ENCODE assay signal across 8 cellular contexts in the genomic region with DNA sequence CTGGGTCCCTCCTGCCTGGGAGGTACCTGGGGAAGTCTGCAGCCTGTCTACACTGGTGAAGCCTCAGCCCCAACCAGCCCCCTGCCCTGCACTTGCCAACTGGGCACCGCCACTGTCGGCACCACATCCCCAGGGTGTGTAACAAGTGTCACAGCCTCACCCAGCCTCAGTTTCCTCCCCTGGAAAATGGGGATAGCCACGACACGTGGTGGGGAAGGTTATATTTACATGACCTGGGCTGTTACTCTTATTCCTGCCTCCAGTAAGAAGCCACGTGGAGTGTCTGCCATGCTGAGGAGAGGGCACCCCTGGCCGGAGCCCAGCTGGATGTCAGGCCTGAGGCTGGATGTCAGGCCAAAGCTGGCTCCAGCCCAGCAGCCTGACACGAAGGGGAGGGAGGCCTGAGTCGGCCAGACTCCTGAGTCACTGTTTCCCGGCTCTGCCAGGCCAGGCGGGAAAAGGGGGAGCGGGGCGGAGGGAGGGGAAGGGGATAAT. TPM values are rescaled to one million over a fixed set of nuclear protein-coding genes. Genes with fewer than 3 reads are reported as not detected.
A peak's percentile ranks its signal among the peaks of the same experiment; 100 is the strongest.
DNase-seq lines count a peak whose midpoint lies in the region; ATAC-seq, FAIRE-seq and TF ChIP-seq lines count a peak whose summit lies in the region.

No MANE protein-coding gene starts in this region.

- BruUV-seq in Calu3 (replicated peaks; lab: Mats Ljungman, UMichigan): no TSS peak

- no peaks in the 10 kb centered on the region for H3K27me3 Mint-ChIP-seq in Calu3 (ENCODE audit: unreplicated experiment)
- H3K27me3 Mint-ChIP-seq in activated T-helper 17 cell treated with anti-CD3 and anti-CD28 coated beads, Interleukin-2, amount 50 U/mL, for 72 hours: peaks cover 6% of the 10 kb centered on the region

- peaks cover 54% of the 10 kb centered on the region for H3K4me1 Mint-ChIP-seq in Calu3 (ENCODE audit: low read depth, unreplicated experiment)
- H3K4me1 Mint-ChIP-seq in activated T-helper 17 cell treated with anti-CD3 and anti-CD28 coated beads, Interleukin-2, amount 50 U/mL, for 72 hours: peaks cover 4% of the 10 kb centered on the region

- WGBS in pancreas, 2 donors: 52 to 56% methylated on average over 12 of the region's 12 CpGs

- peaks cover 19% of the 10 kb centered on the region for H3K36me3 Mint-ChIP-seq in Calu3 (ENCODE audit: insufficient read depth, unreplicated experiment)
- H3K36me3 Mint-ChIP-seq in activated T-helper 17 cell treated with anti-CD3 and anti-CD28 coated beads, Interleukin-2, amount 50 U/mL, for 72 hours (ENCODE audit: low read depth): no peaks in the 10 kb centered on the region

- no peak for FAIRE-seq in pancreas (lab: Jason Lieb, UNC)

- DNase-seq in Calu3 (peak; percentile 59), WERI-Rb-1 (peak; percentile 28), glomerular endothelial cell (ENCODE audit: extremely low read depth, low read depth, low spot score) (peak; percentile 60), pancreas (peak in 5 of 6 donors; percentile 34 to 72 (median 49)), DMS53 (lab: John Stamatoyannopoulos, UW) (no peak), NCI-H526 treated with DMSO at 0.1 percent for 48 hours (lab: John Stamatoyannopoulos, UW) (no peak)

- H3K27me3 ChIP-seq in WERI-Rb-1 (ENCODE audit: insufficient read depth, low read depth, severe bottlenecking) (no peaks in the 10 kb centered on the region), pancreas (no peaks in the 10 kb centered on the region)

- H3K27ac ChIP-seq in WERI-Rb-1 (no peak overlapping the region), pancreas (no peak overlapping the region)

- ATAC-seq in pancreas: peak; percentile 43 to 70 (median 64)
- no peak for ATAC-seq in GM19452 (IDR thresholded peaks at IDR 0.05; ENCODE audit: unreplicated experiment)
- ATAC-seq in activated T-helper 17 cell treated with anti-CD3 and anti-CD28 coated beads, Interleukin-2, amount 50 U/mL, for 72 hours (replicated peaks): no peak

- no peaks in the 10 kb centered on the region for H3K9me3 Mint-ChIP-seq in Calu3 (ENCODE audit: low read depth, unreplicated experiment)
- H3K9me3 Mint-ChIP-seq in activated T-helper 17 cell treated with anti-CD3 and anti-CD28 coated beads, Interleukin-2, amount 50 U/mL, for 72 hours: no peaks in the 10 kb centered on the region

- no peak overlapping the region for H3K4me3 Mint-ChIP-seq in Calu3 (ENCODE audit: low read depth, unreplicated experiment)
- H3K4me3 Mint-ChIP-seq in activated T-helper 17 cell treated with anti-CD3 and anti-CD28 coated beads, Interleukin-2, amount 50 U/mL, for 72 hours: no peak overlapping the region

- H3K4me1 ChIP-seq in pancreas: no peaks in the 10 kb centered on the region

- TF ChIP-seq CTCF in Calu3 (IDR thresholded peaks at IDR 0.05; ENCODE audit: unreplicated experiment) (no peak), WERI-Rb-1 (IDR thresholded peaks at IDR 0.05; ENCODE audit: low read depth, low read length) (no peak), pancreas (IDR thresholded peaks at IDR 0.05) (no peak)

- intact Hi-C loops in Calu3 (cut with micrococcal nuclease; ENCODE audit: unreplicated experiment) (no loop called here), pancreas (cut with DNase I) (no loop called here)

- H3K4me3 ChIP-seq in WERI-Rb-1 (ENCODE audit: low read depth, low read length) (no peak overlapping the region), pancreas (no peak overlapping the region)

- no peak overlapping the region for H3K27ac Mint-ChIP-seq in Calu3 (ENCODE audit: unreplicated experiment)
- H3K27ac Mint-ChIP-seq in activated T-helper 17 cell treated with anti-CD3 and anti-CD28 coated beads, Interleukin-2, amount 50 U/mL, for 72 hours: no peak overlapping the region

- H3K9me3 ChIP-seq in WERI-Rb-1 (ENCODE audit: severe bottlenecking) (no peaks in the 10 kb centered on the region), pancreas (no peaks in the 10 kb centered on the region)

- H3K36me3 ChIP-seq in WERI-Rb-1: no peaks in the 10 kb centered on the region
- no peaks in the 10 kb centered on the region for H3K36me3 ChIP-seq in pancreas

- CTCF ChIA-PET in Calu3 (lab: Charles Lee): interaction anchor here (0.6 to 0.7 kb wide), 2 partner anchors 19 to 435 kb away, joined by 3 read pairs; no protein-coding TSS in a partner anchor

RNA-seq across cellular contexts. Expression of a gene that starts 44.9 kb away (rescaled TPM):
- 0.81 and 0.90 TPM in 2 replicates for total RNA-seq in Calu3 (2022)
- 6.9 and 17.2 TPM in 2 replicates for total RNA-seq in glomerular endothelial cell
- total RNA-seq in pancreas: 1 to 10 TPM in 2 of 6 donors, under 1 TPM in 4; 0.31 to 1.8 (median 0.52) TPM
- polyA plus RNA-seq in pancreas: 1 to 10 TPM; 2.1 to 2.9 TPM
- total RNA-seq in activated T-helper 17 cell treated with anti-CD3 and anti-CD28 coated beads, Interleukin-2, amount 50 U/mL, for 72 hours: under 1 TPM in 1 of 2 donors, not detected in 1; 0.34 TPM

Comparison
In these comparisons a context has a peak if more than half of its experiments do, and no peak if none do; other contexts are left out.
1. DNase-seq: peak in Calu3 (single experiment), WERI-Rb-1 (single experiment), glomerular endothelial cell (single experiment) and pancreas (5 of 6); none in DMS53 (single experiment) and NCI-H526 treated with DMSO at 0.1 percent for 48 hours (single experiment).
2. ATAC-seq: peak in pancreas (4 of 4); none in GM19452 (single experiment) and activated T-helper 17 cell treated with anti-CD3 and anti-CD28 coated beads, Interleukin-2, amount 50 U/mL, for 72 hours (single experiment).